In the genomic region with DNA sequence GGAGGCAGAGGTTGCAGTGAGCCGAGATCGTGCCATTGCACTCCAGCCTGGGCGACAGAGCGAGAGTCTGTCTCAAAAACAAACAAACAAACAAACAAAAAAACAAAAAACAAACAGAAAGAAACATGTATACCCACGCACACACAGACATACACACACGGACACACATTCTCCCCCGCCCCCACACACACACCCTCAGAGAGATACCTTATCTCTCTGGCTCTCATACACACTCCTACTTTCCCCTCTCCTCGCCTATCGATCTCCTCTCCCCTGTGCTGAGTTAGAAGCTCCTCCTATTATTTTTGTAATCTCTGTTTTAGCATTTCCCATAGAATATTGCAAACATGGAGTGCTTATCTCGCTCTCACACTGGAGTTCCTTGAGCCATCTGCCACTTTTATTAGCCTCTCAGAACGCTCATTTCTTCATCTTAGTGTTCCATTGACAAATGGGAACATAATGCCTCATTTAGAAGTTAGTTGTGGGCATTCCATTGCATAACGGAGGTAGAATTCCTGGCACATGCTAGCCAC, we compare ENCODE assay signal across 1 cellular context.
TF ChIP-seq lines count a peak whose summit lies in the region.

No MANE protein-coding gene starts in this region.

TF ChIP-seq in K562, 482 proteins besides CTCF, POLR2A, EP300 and RAD21 (continued from another document and continues in another):
- TF ChIP-seq, protein P1, sequence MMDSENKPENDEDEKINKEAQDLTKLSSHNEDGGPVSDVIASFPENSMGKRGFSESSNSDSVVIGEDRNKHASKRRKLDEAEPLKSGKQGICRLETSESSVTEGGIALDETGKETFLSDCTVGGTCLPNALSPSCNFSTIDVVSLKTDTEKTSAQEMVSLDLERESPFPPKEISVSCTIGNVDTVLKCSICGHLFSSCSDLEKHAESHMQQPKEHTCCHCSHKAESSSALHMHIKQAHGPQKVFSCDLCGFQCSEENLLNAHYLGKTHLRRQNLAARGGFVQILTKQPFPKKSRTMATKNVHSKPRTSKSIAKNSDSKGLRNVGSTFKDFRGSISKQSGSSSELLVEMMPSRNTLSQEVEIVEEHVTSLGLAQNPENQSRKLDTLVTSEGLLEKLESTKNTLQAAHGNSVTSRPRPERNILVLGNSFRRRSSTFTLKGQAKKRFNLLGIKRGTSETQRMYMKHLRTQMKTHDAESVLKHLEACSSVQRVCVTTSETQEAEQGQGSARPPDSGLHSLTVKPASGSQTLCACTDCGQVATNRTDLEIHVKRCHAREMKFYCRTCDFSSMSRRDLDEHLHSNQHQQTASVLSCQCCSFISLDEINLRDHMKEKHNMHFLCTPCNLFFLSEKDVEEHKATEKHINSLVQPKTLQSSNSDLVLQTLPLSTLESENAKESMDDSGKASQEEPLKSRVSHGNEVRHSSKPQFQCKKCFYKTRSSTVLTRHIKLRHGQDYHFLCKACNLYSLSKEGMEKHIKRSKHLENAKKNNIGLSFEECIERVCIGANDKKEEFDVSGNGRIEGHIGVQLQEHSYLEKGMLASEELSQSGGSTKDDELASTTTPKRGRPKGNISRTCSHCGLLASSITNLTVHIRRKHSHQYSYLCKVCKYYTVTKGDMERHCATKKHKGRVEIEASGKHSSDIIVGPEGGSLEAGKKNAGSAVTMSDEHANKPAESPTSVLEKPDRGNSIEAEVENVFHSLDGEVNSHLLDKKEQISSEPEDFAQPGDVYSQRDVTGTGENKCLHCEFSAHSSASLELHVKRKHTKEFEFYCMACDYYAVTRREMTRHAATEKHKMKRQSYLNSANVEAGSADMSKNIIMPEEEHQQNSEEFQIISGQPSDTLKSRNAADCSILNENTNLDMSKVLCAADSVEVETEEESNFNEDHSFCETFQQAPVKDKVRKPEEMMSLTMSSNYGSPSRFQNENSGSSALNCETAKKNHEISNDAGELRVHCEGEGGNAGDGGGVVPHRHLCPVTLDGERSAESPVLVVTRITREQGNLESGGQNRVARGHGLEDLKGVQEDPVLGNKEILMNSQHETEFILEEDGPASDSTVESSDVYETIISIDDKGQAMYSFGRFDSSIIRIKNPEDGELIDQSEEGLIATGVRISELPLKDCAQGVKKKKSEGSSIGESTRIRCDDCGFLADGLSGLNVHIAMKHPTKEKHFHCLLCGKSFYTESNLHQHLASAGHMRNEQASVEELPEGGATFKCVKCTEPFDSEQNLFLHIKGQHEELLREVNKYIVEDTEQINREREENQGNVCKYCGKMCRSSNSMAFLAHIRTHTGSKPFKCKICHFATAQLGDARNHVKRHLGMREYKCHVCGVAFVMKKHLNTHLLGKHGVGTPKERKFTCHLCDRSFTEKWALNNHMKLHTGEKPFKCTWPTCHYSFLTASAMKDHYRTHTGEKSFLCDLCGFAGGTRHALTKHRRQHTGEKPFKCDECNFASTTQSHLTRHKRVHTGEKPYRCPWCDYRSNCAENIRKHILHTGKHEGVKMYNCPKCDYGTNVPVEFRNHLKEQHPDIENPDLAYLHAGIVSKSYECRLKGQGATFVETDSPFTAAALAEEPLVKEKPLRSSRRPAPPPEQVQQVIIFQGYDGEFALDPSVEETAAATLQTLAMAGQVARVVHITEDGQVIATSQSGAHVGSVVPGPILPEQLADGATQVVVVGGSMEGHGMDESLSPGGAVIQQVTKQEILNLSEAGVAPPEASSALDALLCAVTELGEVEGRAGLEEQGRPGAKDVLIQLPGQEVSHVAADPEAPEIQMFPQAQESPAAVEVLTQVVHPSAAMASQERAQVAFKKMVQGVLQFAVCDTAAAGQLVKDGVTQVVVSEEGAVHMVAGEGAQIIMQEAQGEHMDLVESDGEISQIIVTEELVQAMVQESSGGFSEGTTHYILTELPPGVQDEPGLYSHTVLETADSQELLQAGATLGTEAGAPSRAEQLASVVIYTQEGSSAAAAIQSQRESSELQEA (IDR thresholded peaks at IDR 0.05; ENCODE audit: low read depth) = peak; percentile 46; the same call in 1 of the 2 replicates
- no peak for TF ChIP-seq HNRNPH1 (optimal IDR thresholded peaks at IDR 0.05; ENCODE audit: low read depth, low read length)
- peak; percentile 74 for TF ChIP-seq MTA3 (IDR thresholded peaks at IDR 0.05; ENCODE audit: borderline replicate concordance)
- TF ChIP-seq, protein P2, sequence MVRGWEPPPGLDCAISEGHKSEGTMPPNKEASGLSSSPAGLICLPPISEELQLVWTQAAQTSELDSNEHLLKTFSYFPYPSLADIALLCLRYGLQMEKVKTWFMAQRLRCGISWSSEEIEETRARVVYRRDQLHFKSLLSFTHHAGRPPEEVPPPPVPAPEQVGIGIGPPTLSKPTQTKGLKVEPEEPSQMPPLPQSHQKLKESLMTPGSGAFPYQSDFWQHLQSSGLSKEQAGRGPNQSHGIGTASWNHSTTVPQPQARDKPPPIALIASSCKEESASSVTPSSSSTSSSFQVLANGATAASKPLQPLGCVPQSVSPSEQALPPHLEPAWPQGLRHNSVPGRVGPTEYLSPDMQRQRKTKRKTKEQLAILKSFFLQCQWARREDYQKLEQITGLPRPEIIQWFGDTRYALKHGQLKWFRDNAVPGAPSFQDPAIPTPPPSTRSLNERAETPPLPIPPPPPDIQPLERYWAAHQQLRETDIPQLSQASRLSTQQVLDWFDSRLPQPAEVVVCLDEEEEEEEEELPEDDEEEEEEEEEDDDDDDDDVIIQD (CRISPR knock-in tag; IDR thresholded peaks at IDR 0.05) = no peak
- peak; percentile 18; the same call in 1 of the 2 replicates for TF ChIP-seq NFE2 (IDR thresholded peaks at IDR 0.05; ENCODE audit: low read depth)
- TF ChIP-seq, protein P3, sequence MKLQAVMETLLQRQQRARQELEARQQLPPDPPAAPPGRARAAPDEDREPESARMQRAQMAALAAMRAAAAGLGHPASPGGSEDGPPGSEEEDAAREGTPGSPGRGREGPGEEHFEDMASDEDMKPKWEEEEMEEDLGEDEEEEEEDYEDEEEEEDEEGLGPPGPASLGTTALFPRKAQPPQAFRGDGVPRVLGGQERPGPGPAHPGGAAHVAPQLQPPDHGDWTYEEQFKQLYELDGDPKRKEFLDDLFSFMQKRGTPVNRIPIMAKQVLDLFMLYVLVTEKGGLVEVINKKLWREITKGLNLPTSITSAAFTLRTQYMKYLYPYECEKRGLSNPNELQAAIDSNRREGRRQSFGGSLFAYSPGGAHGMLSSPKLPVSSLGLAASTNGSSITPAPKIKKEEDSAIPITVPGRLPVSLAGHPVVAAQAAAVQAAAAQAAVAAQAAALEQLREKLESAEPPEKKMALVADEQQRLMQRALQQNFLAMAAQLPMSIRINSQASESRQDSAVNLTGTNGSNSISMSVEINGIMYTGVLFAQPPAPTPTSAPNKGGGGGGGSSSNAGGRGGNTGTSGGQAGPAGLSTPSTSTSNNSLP (IDR thresholded peaks at IDR 0.05; ENCODE audit: borderline replicate concordance, low read depth, low read length) = peak; percentile 94; the same call in 1 of the 2 replicates
- no peak for TF ChIP-seq ZNF217 (CRISPR knock-in tag; IDR thresholded peaks at IDR 0.05)
- peak; percentile 57; the same call in 1 of the 2 replicates for TF ChIP-seq SNIP1 (IDR thresholded peaks at IDR 0.05; ENCODE audit: low read depth)
- TF ChIP-seq SMARCC2 (IDR thresholded peaks at IDR 0.05; ENCODE audit: low read depth) = peak; percentile 88
- peak; percentile 87 for TF ChIP-seq SOX6 (IDR thresholded peaks at IDR 0.05)
- TF ChIP-seq NELFE (IDR thresholded peaks at IDR 0.05; ENCODE audit: insufficient read depth, insufficient read length) = no peak
- TF ChIP-seq KAT7 (CRISPR knock-in tag; IDR thresholded peaks at IDR 0.05; ENCODE audit: borderline replicate concordance) = no peak
- peak; percentile 76 to 96 for TF ChIP-seq HDAC1 (IDR thresholded peaks at IDR 0.05)
- peak; percentile 35 to 82; a peak in 3 of 4 replicates for TF ChIP-seq TBL1XR1 (IDR thresholded peaks at IDR 0.05; ENCODE audit: low read length in 2 of 2)
- TF ChIP-seq, protein P4, sequence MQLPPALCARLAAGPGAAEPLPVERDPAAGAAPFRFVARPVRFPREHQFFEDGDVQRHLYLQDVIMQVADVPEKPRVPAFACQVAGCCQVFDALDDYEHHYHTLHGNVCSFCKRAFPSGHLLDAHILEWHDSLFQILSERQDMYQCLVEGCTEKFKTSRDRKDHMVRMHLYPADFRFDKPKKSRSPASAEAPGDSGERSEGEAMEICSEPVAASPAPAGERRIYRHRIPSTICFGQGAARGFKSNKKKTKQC (CRISPR knock-in tag; IDR thresholded peaks at IDR 0.05) = no peak
- TF ChIP-seq POLR2G (IDR thresholded peaks at IDR 0.05; ENCODE audit: low read depth, low read length) = no peak
- TF ChIP-seq SMARCA5 (IDR thresholded peaks at IDR 0.05) = peak; percentile 86; the same call in 1 of the 2 replicates
- peak; percentile 69 for TF ChIP-seq NCOA4 (IDR thresholded peaks at IDR 0.05; ENCODE audit: partially characterized antibody)
- no peak for TF ChIP-seq ETV6 (IDR thresholded peaks at IDR 0.05; ENCODE audit: borderline replicate concordance in 1 of 2, low read depth in 2 of 2, low read length in 1 of 2)
- no peak for TF ChIP-seq ETV6 (CRISPR knock-in tag; IDR thresholded peaks at IDR 0.05; ENCODE audit: borderline replicate concordance)
- TF ChIP-seq, protein P5, sequence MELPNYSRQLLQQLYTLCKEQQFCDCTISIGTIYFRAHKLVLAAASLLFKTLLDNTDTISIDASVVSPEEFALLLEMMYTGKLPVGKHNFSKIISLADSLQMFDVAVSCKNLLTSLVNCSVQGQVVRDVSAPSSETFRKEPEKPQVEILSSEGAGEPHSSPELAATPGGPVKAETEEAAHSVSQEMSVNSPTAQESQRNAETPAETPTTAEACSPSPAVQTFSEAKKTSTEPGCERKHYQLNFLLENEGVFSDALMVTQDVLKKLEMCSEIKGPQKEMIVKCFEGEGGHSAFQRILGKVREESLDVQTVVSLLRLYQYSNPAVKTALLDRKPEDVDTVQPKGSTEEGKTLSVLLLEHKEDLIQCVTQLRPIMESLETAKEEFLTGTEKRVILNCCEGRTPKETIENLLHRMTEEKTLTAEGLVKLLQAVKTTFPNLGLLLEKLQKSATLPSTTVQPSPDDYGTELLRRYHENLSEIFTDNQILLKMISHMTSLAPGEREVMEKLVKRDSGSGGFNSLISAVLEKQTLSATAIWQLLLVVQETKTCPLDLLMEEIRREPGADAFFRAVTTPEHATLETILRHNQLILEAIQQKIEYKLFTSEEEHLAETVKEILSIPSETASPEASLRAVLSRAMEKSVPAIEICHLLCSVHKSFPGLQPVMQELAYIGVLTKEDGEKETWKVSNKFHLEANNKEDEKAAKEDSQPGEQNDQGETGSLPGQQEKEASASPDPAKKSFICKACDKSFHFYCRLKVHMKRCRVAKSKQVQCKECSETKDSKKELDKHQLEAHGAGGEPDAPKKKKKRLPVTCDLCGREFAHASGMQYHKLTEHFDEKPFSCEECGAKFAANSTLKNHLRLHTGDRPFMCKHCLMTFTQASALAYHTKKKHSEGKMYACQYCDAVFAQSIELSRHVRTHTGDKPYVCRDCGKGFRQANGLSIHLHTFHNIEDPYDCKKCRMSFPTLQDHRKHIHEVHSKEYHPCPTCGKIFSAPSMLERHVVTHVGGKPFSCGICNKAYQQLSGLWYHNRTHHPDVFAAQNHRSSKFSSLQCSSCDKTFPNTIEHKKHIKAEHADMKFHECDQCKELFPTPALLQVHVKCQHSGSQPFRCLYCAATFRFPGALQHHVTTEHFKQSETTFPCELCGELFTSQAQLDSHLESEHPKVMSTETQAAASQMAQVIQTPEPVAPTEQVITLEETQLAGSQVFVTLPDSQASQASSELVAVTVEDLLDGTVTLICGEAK (IDR thresholded peaks at IDR 0.05) = peak; percentile 46; the same call in 1 of the 2 replicates
- TF ChIP-seq, protein P5 (CRISPR knock-in tag; IDR thresholded peaks at IDR 0.05) = no peak
- TF ChIP-seq NFIC (IDR thresholded peaks at IDR 0.05) = peak; percentile 82
- TF ChIP-seq YBX1 (IDR thresholded peaks at IDR 0.05) = no peak
- TF ChIP-seq, protein P6, sequence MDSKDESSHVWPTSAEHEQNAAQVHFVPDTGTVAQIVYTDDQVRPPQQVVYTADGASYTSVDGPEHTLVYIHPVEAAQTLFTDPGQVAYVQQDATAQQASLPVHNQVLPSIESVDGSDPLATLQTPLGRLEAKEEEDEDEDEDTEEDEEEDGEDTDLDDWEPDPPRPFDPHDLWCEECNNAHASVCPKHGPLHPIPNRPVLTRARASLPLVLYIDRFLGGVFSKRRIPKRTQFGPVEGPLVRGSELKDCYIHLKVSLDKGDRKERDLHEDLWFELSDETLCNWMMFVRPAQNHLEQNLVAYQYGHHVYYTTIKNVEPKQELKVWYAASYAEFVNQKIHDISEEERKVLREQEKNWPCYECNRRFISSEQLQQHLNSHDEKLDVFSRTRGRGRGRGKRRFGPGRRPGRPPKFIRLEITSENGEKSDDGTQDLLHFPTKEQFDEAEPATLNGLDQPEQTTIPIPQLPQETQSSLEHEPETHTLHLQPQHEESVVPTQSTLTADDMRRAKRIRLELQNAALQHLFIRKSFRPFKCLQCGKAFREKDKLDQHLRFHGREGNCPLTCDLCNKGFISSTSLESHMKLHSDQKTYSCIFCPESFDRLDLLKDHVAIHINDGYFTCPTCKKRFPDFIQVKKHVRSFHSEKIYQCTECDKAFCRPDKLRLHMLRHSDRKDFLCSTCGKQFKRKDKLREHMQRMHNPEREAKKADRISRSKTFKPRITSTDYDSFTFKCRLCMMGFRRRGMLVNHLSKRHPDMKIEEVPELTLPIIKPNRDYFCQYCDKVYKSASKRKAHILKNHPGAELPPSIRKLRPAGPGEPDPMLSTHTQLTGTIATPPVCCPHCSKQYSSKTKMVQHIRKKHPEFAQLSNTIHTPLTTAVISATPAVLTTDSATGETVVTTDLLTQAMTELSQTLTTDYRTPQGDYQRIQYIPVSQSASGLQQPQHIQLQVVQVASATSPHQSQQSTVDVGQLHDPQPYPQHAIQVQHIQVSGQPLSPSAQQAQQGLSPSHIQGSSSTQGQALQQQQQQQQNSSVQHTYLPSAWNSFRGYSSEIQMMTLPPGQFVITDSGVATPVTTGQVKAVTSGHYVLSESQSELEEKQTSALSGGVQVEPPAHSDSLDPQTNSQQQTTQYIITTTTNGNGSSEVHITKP (IDR thresholded peaks at IDR 0.05; ENCODE audit: partially characterized antibody) = peak; percentile 69
- TF ChIP-seq ZNF197 (CRISPR knock-in tag; IDR thresholded peaks at IDR 0.05; ENCODE audit: low read depth) = 0 out of 2 replicates have a peak, but pooled peaks have one; percentile 48
- peak; percentile 84 for TF ChIP-seq MTA2 (IDR thresholded peaks at IDR 0.05; ENCODE audit: low read depth)
- TF ChIP-seq SMARCE1 (IDR thresholded peaks at IDR 0.05) = peak; percentile 97
